Comparison of ENCODE assay signal across 17 cellular contexts in genomic region chr9:19481471-19481870, GRCh38.
DNase-seq lines count a peak whose midpoint lies in the region; ATAC-seq and TF ChIP-seq lines count a peak whose summit lies in the region.
"Had no signal": no experiment of that assay in that cellular context is flagged by ENCODE, and none has a peak within 500 bp of the region (broad histone marks: within the 10 kb centered on the region; RNA-seq: fewer than 3 reads in every experiment).

No MANE protein-coding gene starts in this region.

- no peak for DNase-seq in Right ventricle myocardium inferior (ENCODE audit: missing footprints)
- no peak for DNase-seq in right atrium auricular region (ENCODE audit: low spot score)
- DNase-seq in dorsolateral prefrontal cortex, result no peak
- DNase-seq in right cardiac atrium, result peak in 1 of 3 donors; percentile 56
- DNase-seq in suprapubic skin (ENCODE audit: low spot score in 2 of 2), result no peak
- DNase-seq in activated T-cell treated with anti-CD3 and anti-CD28 coated beads, Interleukin-2, amount 50 U/mL, for 48 hours, result no peak
- DNase-seq: 8988T, DND-41, KG1, NCI-H1417 treated with DMSO at 0.1 percent for 48 hours, NCI-H187 treated with DMSO at 0.1 percent for 48 hours, NCI-H345, NCI-H526, PC-9 had no signal

- intact Hi-C loops in Right ventricle myocardium inferior (cut with DNase I) (no loop called here), dorsolateral prefrontal cortex (cut with DNase I) (no loop called here), right cardiac atrium (cut with DNase I) (no loop called here)

- H3K9me3 ChIP-seq in right atrium auricular region, result no peaks in the 10 kb centered on the region
- no peaks in the 10 kb centered on the region for H3K9me3 ChIP-seq in right cardiac atrium (ENCODE audit: control insufficient read depth, low read length)
- no peaks in the 10 kb centered on the region for H3K9me3 ChIP-seq in suprapubic skin

- no peaks in the 10 kb centered on the region for H3K4me1 ChIP-seq in right atrium auricular region
- no peaks in the 10 kb centered on the region for H3K4me1 ChIP-seq in right cardiac atrium (ENCODE audit: control insufficient read depth, insufficient read depth, low read length)
- H3K4me1 ChIP-seq in suprapubic skin, result no peaks in the 10 kb centered on the region

- WGBS in right cardiac atrium, result 55% methylated on average over 7 of the region's 7 CpGs
- 77% methylated on average over 7 of the region's 7 CpGs for WGBS in suprapubic skin

- H3K27ac ChIP-seq in right atrium auricular region (no peak overlapping the region), dorsolateral prefrontal cortex (peak overlapping the region; percentile 80 to 100 (median 97)), right cardiac atrium (ENCODE audit: low read length) (no peak overlapping the region), temporal lobe (ENCODE audit: low read depth, low read length) (peak overlapping the region; percentile 100), suprapubic skin (no peak overlapping the region)
- H3K27ac ChIP-seq: PC-9, RWPE1 had no signal

- ATAC-seq in Right ventricle myocardium inferior (peak; percentile 90), right cardiac atrium (peak; percentile 70 to 82), HG02885 (IDR thresholded peaks at IDR 0.05; ENCODE audit: poor library complexity, unreplicated experiment) (no peak)

- TF ChIP-seq EP300 in suprapubic skin (IDR thresholded peaks at IDR 0.05), result no peak

- H3K4me3 ChIP-seq in right atrium auricular region (no peak overlapping the region), dorsolateral prefrontal cortex (no peak overlapping the region), right cardiac atrium (ENCODE audit: low read length) (no peak overlapping the region), suprapubic skin (no peak overlapping the region)
- H3K4me3 ChIP-seq: PC-9 had no signal

- no peak for TF ChIP-seq POLR2A in suprapubic skin (IDR thresholded peaks at IDR 0.05)

- H3K27me3 ChIP-seq in right atrium auricular region, result no peaks in the 10 kb centered on the region
- no peaks in the 10 kb centered on the region for H3K27me3 ChIP-seq in dorsolateral prefrontal cortex
- H3K27me3 ChIP-seq in right cardiac atrium (ENCODE audit: control insufficient read depth, insufficient read depth), result no peaks in the 10 kb centered on the region
- H3K27me3 ChIP-seq in suprapubic skin, result no peaks in the 10 kb centered on the region

- H3K36me3 ChIP-seq in right atrium auricular region (no peaks in the 10 kb centered on the region), suprapubic skin (no peaks in the 10 kb centered on the region)

- TF ChIP-seq CTCF in right atrium auricular region (IDR thresholded peaks at IDR 0.05) (no peak), dorsolateral prefrontal cortex (IDR thresholded peaks at IDR 0.05 in 54 of 56, conservative IDR thresholded peaks at IDR 0.05 in 2 of 56; ENCODE audit: low read depth in 1 of 56, partially characterized antibody in 56 of 56) (no peak), suprapubic skin (IDR thresholded peaks at IDR 0.05) (no peak)

Comparison
In these comparisons a context has a peak if more than half of its experiments do, and no peak if none do; other contexts are left out.
1. H3K27ac ChIP-seq: peak in dorsolateral prefrontal cortex (59 of 59) and temporal lobe (single experiment); none in right atrium auricular region (0 of 2), right cardiac atrium (single experiment) and suprapubic skin (single experiment).